14 cellular contexts compared by ENCODE assay signal in the genomic region with DNA sequence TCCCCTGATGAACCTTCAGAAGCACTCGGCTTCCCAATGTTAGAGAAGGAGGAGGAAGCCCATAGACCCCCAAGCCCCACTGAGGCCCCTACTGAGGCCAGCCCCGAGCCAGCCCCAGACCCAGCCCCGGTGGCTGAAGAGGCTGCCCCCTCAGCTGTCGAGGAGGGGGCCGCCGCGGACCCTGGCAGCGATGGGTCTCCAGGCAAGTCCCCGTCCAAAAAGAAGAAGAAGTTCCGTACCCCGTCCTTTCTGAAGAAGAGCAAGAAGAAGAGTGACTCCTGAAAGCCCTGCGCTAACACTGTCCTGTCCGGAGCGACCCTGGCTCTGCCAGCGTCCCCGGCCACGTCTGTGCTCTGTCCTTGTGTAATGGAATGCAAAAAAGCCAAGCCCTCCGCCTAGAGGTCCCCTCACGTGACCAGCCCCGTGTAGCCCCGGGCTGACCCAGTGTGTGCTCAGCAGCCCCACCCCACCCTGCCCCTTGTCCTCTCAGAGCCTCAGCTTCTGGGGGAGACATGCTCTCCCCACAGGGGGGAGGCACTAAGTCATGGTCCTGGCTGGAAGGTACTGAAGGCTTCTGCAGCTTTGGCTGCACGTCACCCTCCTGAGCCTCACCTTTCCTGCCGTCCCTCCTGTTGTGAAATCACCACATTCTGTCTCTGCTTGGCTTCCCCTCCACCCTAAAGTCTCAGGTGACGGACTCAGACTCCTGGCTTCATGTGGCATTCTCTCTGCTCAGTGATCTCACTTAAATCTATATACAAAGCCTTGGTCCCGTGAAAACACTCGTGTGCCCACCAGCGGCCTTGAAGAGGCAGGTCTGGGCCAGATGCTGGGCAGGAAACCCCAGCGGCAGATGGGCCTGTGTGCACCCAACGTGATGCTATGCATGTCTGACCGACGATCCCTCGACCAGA. TPM values are rescaled to one million over a fixed set of nuclear protein-coding genes. Genes with fewer than 3 reads are reported as not detected.
DNase-seq lines count a peak whose midpoint lies in the region; ATAC-seq and TF ChIP-seq lines count a peak whose summit lies in the region.
"Had no signal": no experiment of that assay in that cellular context is flagged by ENCODE, and none has a peak within 500 bp of the region (broad histone marks: within the 10 kb centered on the region; RNA-seq: fewer than 3 reads in every experiment).

No MANE protein-coding gene starts in this region.

- peaks cover 25 to 37% of the 10 kb centered on the region in 2 donors for H3K4me1 Mint-ChIP-seq in stimulated activated naive B cell treated with anti-CD40 and anti-IgM and Interleukin-4, amounts not matched to agents 10 μg/mL and 1 μg/mL and 100 μg/mL, for 72 hours

- ATAC-seq in left lobe of liver: no peak
- ATAC-seq in stimulated activated naive B cell treated with anti-CD40 and anti-IgM and Interleukin-4, amounts not matched to agents 10 μg/mL and 1 μg/mL and 100 μg/mL, for 72 hours (replicated peaks): no peak
- ATAC-seq: body of pancreas had no signal

- peak; percentile 13 for DNase-seq in activated T-cell treated with anti-CD3 and anti-CD28 coated beads, Interleukin-2, amount 50 U/mL, for 1 hour
- DNase-seq in activated T-cell treated with anti-CD3 and anti-CD28 coated beads for 4 hours (no peak), left lobe of liver (ENCODE audit: low spot score) (peak; percentile 41), DMS53 treated with DMSO at 0.1 percent for 48 hours (lab: John Stamatoyannopoulos, UW; ENCODE audit: unreplicated experiment) (no peak), NCI-H510A (lab: John Stamatoyannopoulos, UW) (no peak), foreskin melanocyte (no peak)
- DNase-seq in stimulated activated naive B cell treated with anti-CD40 and anti-IgM and Interleukin-4, amounts not matched to agents 10 μg/mL and 1 μg/mL and 100 μg/mL, for 72 hours: no peak
- DNase-seq: erythroblast; MG63; NCI-H446; SHP77; stimulated activated CD4-positive, alpha-beta T cell treated with anti-CD3 and anti-CD28 coated beads, Interleukin-15, amount 100 ng/mL, for 24 hours had no signal

- TF ChIP-seq CTCF in VCaP (conservative IDR thresholded peaks at IDR 0.05): no peak

- H3K4me3 Mint-ChIP-seq in stimulated activated naive B cell treated with anti-CD40 and anti-IgM and Interleukin-4, amounts not matched to agents 10 μg/mL and 1 μg/mL and 100 μg/mL, for 72 hours: no peak overlapping the region

- H3K36me3 Mint-ChIP-seq in stimulated activated naive B cell treated with anti-CD40 and anti-IgM and Interleukin-4, amounts not matched to agents 10 μg/mL and 1 μg/mL and 100 μg/mL, for 72 hours: peaks cover 40 to 69% of the 10 kb centered on the region in 2 donors

- H3K9me3 Mint-ChIP-seq in stimulated activated naive B cell treated with anti-CD40 and anti-IgM and Interleukin-4, amounts not matched to agents 10 μg/mL and 1 μg/mL and 100 μg/mL, for 72 hours: no peaks in the 10 kb centered on the region

- peak overlapping the region; percentile 94 for H3K27ac ChIP-seq in VCaP

- H3K27me3 Mint-ChIP-seq in stimulated activated naive B cell treated with anti-CD40 and anti-IgM and Interleukin-4, amounts not matched to agents 10 μg/mL and 1 μg/mL and 100 μg/mL, for 72 hours: no peaks in the 10 kb centered on the region

- peak overlapping the region; percentile 52 for H3K27ac Mint-ChIP-seq in stimulated activated naive B cell treated with anti-CD40 and anti-IgM and Interleukin-4, amounts not matched to agents 10 μg/mL and 1 μg/mL and 100 μg/mL, for 72 hours

RNA-seq across cellular contexts. Expression of a gene that starts 34.7 kb away (rescaled TPM):
- total RNA-seq in left lobe of liver: 18.7 TPM

RNA-seq across cellular contexts. Expression of a gene that starts 34.9 kb away (rescaled TPM):
- 3.2 TPM for total RNA-seq in left lobe of liver

Comparison
In these comparisons a context has a peak if more than half of its experiments do, and no peak if none do; other contexts are left out.
1. DNase-seq: peak in activated T-cell treated with anti-CD3 and anti-CD28 coated beads, Interleukin-2, amount 50 U/mL, for 1 hour (single experiment) and left lobe of liver (single experiment); none in activated T-cell treated with anti-CD3 and anti-CD28 coated beads for 4 hours (single experiment), stimulated activated naive B cell treated with anti-CD40 and anti-IgM and Interleukin-4, amounts not matched to agents 10 μg/mL and 1 μg/mL and 100 μg/mL, for 72 hours (single experiment), DMS53 treated with DMSO at 0.1 percent for 48 hours (single experiment), NCI-H510A (single experiment) and foreskin melanocyte (single experiment).